In genomic region chr9:134088064-134088725, GRCh38 we compare ENCODE assay signal across 16 cellular contexts. TPM values are rescaled to one million over a fixed set of nuclear protein-coding genes. Genes with fewer than 3 reads are reported as not detected.
A peak's percentile ranks its signal among the peaks of the same experiment; 100 is the strongest.
DNase-seq lines count a peak whose midpoint lies in the region; ATAC-seq and TF ChIP-seq lines count a peak whose summit lies in the region.
"Had no signal": no experiment of that assay in that cellular context is flagged by ENCODE, and none has a peak within 500 bp of the region (broad histone marks: within the 10 kb centered on the region; RNA-seq: fewer than 3 reads in every experiment).

No MANE protein-coding gene starts in this region.

- H3K9me3 ChIP-seq in mucosa of descending colon: no peaks in the 10 kb centered on the region
- H3K9me3 ChIP-seq in transverse colon: peaks cover 0 to 5% of the 10 kb centered on the region in 2 donors

- H4K20me1 ChIP-seq in GM23338 (replicated peaks; ENCODE audit: insufficient read depth): no peaks in the 10 kb centered on the region

- H3K4me1 ChIP-seq in GM23338 (ENCODE audit: insufficient read depth): peaks cover 1% of the 10 kb centered on the region; the same call in 1 of the 2 replicates
- H3K4me1 ChIP-seq in mucosa of descending colon (ENCODE audit: low read depth): no peaks in the 10 kb centered on the region
- no peaks in the 10 kb centered on the region for H3K4me1 ChIP-seq in transverse colon

- intact Hi-C loops in mucosa of descending colon (cut with DNase I, micrococcal nuclease) (no loop called here), transverse colon (cut with DNase I; ENCODE audit: low total_unique reads) (no loop called here)
- intact Hi-C loops in activated naive CD4-positive, alpha-beta T cell treated with anti-CD3 and anti-CD28 coated beads for 36 hours (cut with micrococcal nuclease): no loop called here

- CTCF ChIA-PET in activated naive CD4-positive, alpha-beta T cell treated with anti-CD3 and anti-CD28 coated beads for 36 hours (lab: Charles Lee): interaction anchor here (0.7 kb wide), 1 partner anchor 346 kb away, joined by 3 read pairs; no protein-coding TSS in a partner anchor

- no peak overlapping the region for H3K27ac Mint-ChIP-seq in GM23338
- H3K27ac Mint-ChIP-seq in activated naive CD4-positive, alpha-beta T cell treated with anti-CD3 and anti-CD28 coated beads for 36 hours: no peak overlapping the region
- H3K27ac Mint-ChIP-seq: B cell; CD4-positive, alpha-beta T cell had no signal

- H3K4me1 Mint-ChIP-seq in GM23338: peaks cover 4% of the 10 kb centered on the region; the same call in 1 of the 3 replicates
- no peaks in the 10 kb centered on the region for H3K4me1 Mint-ChIP-seq in activated naive CD4-positive, alpha-beta T cell treated with anti-CD3 and anti-CD28 coated beads for 36 hours (ENCODE audit: low read depth)
- H3K4me1 Mint-ChIP-seq: B cell had no signal

- H3K36me3 ChIP-seq in GM23338 (ENCODE audit: insufficient read depth) (no peaks in the 10 kb centered on the region), mucosa of descending colon (ENCODE audit: low read depth) (no peaks in the 10 kb centered on the region), transverse colon (no peaks in the 10 kb centered on the region)
- H3K36me3 ChIP-seq: HAP-1 had no signal

- TF ChIP-seq CTCF in GM23338 (conservative IDR thresholded peaks at IDR 0.05; ENCODE audit: low read depth in 2 of 2) (no peak), mucosa of descending colon (IDR thresholded peaks at IDR 0.05) (no peak), transverse colon (IDR thresholded peaks at IDR 0.05) (no peak)

- no peak overlapping the region for H2AFZ ChIP-seq in GM23338

- no peak for DNase-seq in GM23338 (ENCODE audit: low spot score)
- DNase-seq in SW480 (ENCODE audit: low spot score): peak; percentile 58
- DNase-seq in mucosa of descending colon: peak in 1 of 3 donors; percentile 11
- DNase-seq in transverse colon: peak; percentile 17
- DNase-seq in medulla oblongata (ENCODE audit: extremely low spot score): no peak
- no peak for DNase-seq in activated naive CD4-positive, alpha-beta T cell treated with anti-CD3 and anti-CD28 coated beads for 36 hours
- no peak for DNase-seq in NCI-H82 (lab: John Stamatoyannopoulos, UW)
- DNase-seq: CD4-positive, alpha-beta T cell; KG1; NCI-H1048; NCI-H2081 treated with DMSO at 0.1 percent for 48 hours; NCI-H345; NCI-H526 treated with DMSO at 0.1 percent for 48 hours had no signal

- H3K9me3 Mint-ChIP-seq in GM23338: peaks cover 2% of the 10 kb centered on the region; the same call in 2 of the 3 replicates
- peaks cover 2% of the 10 kb centered on the region for H3K9me3 Mint-ChIP-seq in activated naive CD4-positive, alpha-beta T cell treated with anti-CD3 and anti-CD28 coated beads for 36 hours
- H3K9me3 Mint-ChIP-seq: CD4-positive, alpha-beta T cell had no signal

- in situ Hi-C loops in transverse colon (cut with MboI; ENCODE audit: low pct_ligation_motif_present in 1 of 4, low pct_unique_long_range_greater_than_20kb in 1 of 4, low sequenced_read_pairs in 3 of 4): no loop called here

- H3K27me3 ChIP-seq in GM23338 (ENCODE audit: insufficient read depth) (no peaks in the 10 kb centered on the region), transverse colon (peaks cover 10% of the 10 kb centered on the region)

- no peak for TF ChIP-seq EP300 in transverse colon (IDR thresholded peaks at IDR 0.05; ENCODE audit: low read depth)

- no peak overlapping the region for H3K4me2 ChIP-seq in GM23338

- H3K27ac ChIP-seq in GM23338 (ENCODE audit: low read depth) (no peak overlapping the region), transverse colon (no peak overlapping the region)
- H3K27ac ChIP-seq: RWPE1 had no signal

- TF ChIP-seq POLR2A in transverse colon (IDR thresholded peaks at IDR 0.05): no peak

- H3K4me3 ChIP-seq in GM23338 (no peak overlapping the region), mucosa of descending colon (no peak overlapping the region), transverse colon (no peak overlapping the region)
- H3K4me3 ChIP-seq: HAP-1 had no signal

- no peaks in the 10 kb centered on the region; the same call in 2 of the 3 replicates for H3K36me3 Mint-ChIP-seq in GM23338 (ENCODE audit: low read depth)
- H3K36me3 Mint-ChIP-seq in activated naive CD4-positive, alpha-beta T cell treated with anti-CD3 and anti-CD28 coated beads for 36 hours (ENCODE audit: low read depth): no peaks in the 10 kb centered on the region

- 0 out of 2 replicates have a peak, but pooled peaks cover 4% of the 10 kb centered on the region for H3F3A ChIP-seq in GM23338 (replicated peaks; ENCODE audit: low read depth)

- 67 to 85% methylated on average over 5 to 14 of the region's 14 CpGs for WGBS in transverse colon (ENCODE audit: low coverage in 1 of 2), 2 donors

- no peaks in the 10 kb centered on the region for H3K9me2 ChIP-seq in GM23338 (ENCODE audit: insufficient read depth)

- H3K79me2 ChIP-seq in GM23338 (replicated peaks; ENCODE audit: insufficient read depth): no peaks in the 10 kb centered on the region

- peaks cover 19% of the 10 kb centered on the region for H3K27me3 Mint-ChIP-seq in GM23338 (ENCODE audit: insufficient read depth, low read depth, poor library complexity)
- H3K27me3 Mint-ChIP-seq in activated naive CD4-positive, alpha-beta T cell treated with anti-CD3 and anti-CD28 coated beads for 36 hours (ENCODE audit: low read depth): no peaks in the 10 kb centered on the region

- no peak overlapping the region for H3K4me3 Mint-ChIP-seq in GM23338
- H3K4me3 Mint-ChIP-seq in activated naive CD4-positive, alpha-beta T cell treated with anti-CD3 and anti-CD28 coated beads for 36 hours: no peak overlapping the region
- H3K4me3 Mint-ChIP-seq: B cell; CD4-positive, alpha-beta T cell had no signal

- ATAC-seq in GM23338 (peak; percentile 32; the same call in 2 of the 3 replicates), mucosa of descending colon (peak; percentile 40)

TF ChIP-seq in GM23338, 12 proteins besides CTCF, POLR2A, EP300 and RAD21 (continues in another document):
- TF ChIP-seq NANOG (IDR thresholded peaks at IDR 0.05; ENCODE audit: borderline replicate concordance): no peak
- no peak for TF ChIP-seq EZH2phosphoT487 (IDR thresholded peaks at IDR 0.05; ENCODE audit: unreplicated experiment)
- TF ChIP-seq ETS1 (IDR thresholded peaks at IDR 0.05): no peak
- TF ChIP-seq REST (IDR thresholded peaks at IDR 0.05; ENCODE audit: unreplicated experiment): no peak
- no peak for TF ChIP-seq ZNF331 (CRISPR knock-in tag; IDR thresholded peaks at IDR 0.05; ENCODE audit: low read depth)
- no peak for TF ChIP-seq JUNB (IDR thresholded peaks at IDR 0.05; ENCODE audit: unreplicated experiment)
- TF ChIP-seq STAT1 (IDR thresholded peaks at IDR 0.05; ENCODE audit: unreplicated experiment): no peak
- TF ChIP-seq POLR2AphosphoS5 (IDR thresholded peaks at IDR 0.05; ENCODE audit: low read depth): no peak
- TF ChIP-seq ZNF114 (CRISPR knock-in tag; IDR thresholded peaks at IDR 0.05): no peak

RNA-seq across cellular contexts. Expression of gene BRD3, which starts 20.4 kb away (rescaled TPM):
- 40.7 and 46.0 TPM in 2 replicates for total RNA-seq in GM23338 (2014; rRNA removed; shearing (Covaris generic))
- polyA plus RNA-seq in GM23338 (2016; fragmentation: Nextera tagmentation; extraction: Ambion mirVana): 87.1 and 88.0 TPM in 2 replicates
- total RNA-seq in mucosa of descending colon: 10 to 100 TPM; 19.4 to 56.0 (median 29.4) TPM
- 10 to 100 TPM; 14.5 to 21.3 (median 17.2) TPM for total RNA-seq in transverse colon
- total RNA-seq in activated naive CD4-positive, alpha-beta T cell treated with anti-CD3 and anti-CD28 coated beads for 36 hours: 10 to 100 TPM; 34.2 to 36.6 TPM

RNA-seq across cellular contexts. Expression of gene WDR5, which starts 47.7 kb away (rescaled TPM):
- 47.7 and 56.6 TPM in 2 replicates for total RNA-seq in GM23338 (2014; rRNA removed; shearing (Covaris generic))
- polyA plus RNA-seq in GM23338 (2016; fragmentation: Nextera tagmentation; extraction: Ambion mirVana): 37.0 and 38.1 TPM in 2 replicates
- total RNA-seq in mucosa of descending colon: 10 to 100 TPM; 19.9 to 27.1 (median 24.6) TPM
- total RNA-seq in transverse colon: 10 to 100 TPM in 3 of 4 donors, 1 to 10 TPM in 1; 8.2 to 95.7 (median 16.3) TPM
- 10 to 100 TPM; 39.4 to 40.4 TPM for total RNA-seq in activated naive CD4-positive, alpha-beta T cell treated with anti-CD3 and anti-CD28 coated beads for 36 hours

Comparison
In these comparisons a context has a peak if more than half of its experiments do, and no peak if none do; other contexts are left out.
1. DNase-seq: peak in SW480 (single experiment) and transverse colon (single experiment); none in GM23338 (single experiment), medulla oblongata (single experiment), activated naive CD4-positive, alpha-beta T cell treated with anti-CD3 and anti-CD28 coated beads for 36 hours (single experiment) and NCI-H82 (single experiment).